ENCODE assay signal across 10 cellular contexts in genomic region chr1:205939690-205940330, GRCh38. TPM values are rescaled to one million over a fixed set of nuclear protein-coding genes. Genes with fewer than 3 reads are reported as not detected.
A peak's percentile ranks its signal among the peaks of the same experiment; 100 is the strongest.
DNase-seq lines count a peak whose midpoint lies in the region; ATAC-seq and TF ChIP-seq lines count a peak whose summit lies in the region.
"Had no signal": no experiment of that assay in that cellular context is flagged by ENCODE, and none has a peak within 500 bp of the region (broad histone marks: within the 10 kb centered on the region; RNA-seq: fewer than 3 reads in every experiment).

No MANE protein-coding gene starts in this region.

- H3K27me3 ChIP-seq in heart right ventricle (peaks cover 0 to 42% (median 0%) of the 10 kb centered on the region in 7 donors), right cardiac atrium (ENCODE audit: control insufficient read depth, insufficient read depth) (no peaks in the 10 kb centered on the region), upper lobe of right lung (no peaks in the 10 kb centered on the region), gastrocnemius medialis (peaks cover 0 to 2% (median 0%) of the 10 kb centered on the region in 3 donors)

- no peaks in the 10 kb centered on the region for H3K36me3 ChIP-seq in heart right ventricle
- no peaks in the 10 kb centered on the region for H3K36me3 ChIP-seq in upper lobe of right lung
- no peaks in the 10 kb centered on the region for H3K36me3 ChIP-seq in gastrocnemius medialis

- ATAC-seq in heart right ventricle, result peak in 6 of 8 donors; percentile 37 to 64 (median 49)
- ATAC-seq in right cardiac atrium, result no peak
- peak; percentile 49 for ATAC-seq in upper lobe of right lung
- ATAC-seq in gastrocnemius medialis, result no peak
- ATAC-seq in HG02840 (IDR thresholded peaks at IDR 0.05; ENCODE audit: low FRiP score, unreplicated experiment), result no peak

- 50 to 55% methylated on average over 7 of the region's 7 CpGs for WGBS in heart right ventricle, 2 donors
- WGBS in right cardiac atrium, result 46% methylated on average over 7 of the region's 7 CpGs

- H3K4me1 ChIP-seq in heart right ventricle (peaks cover 0 to 19% (median 0%) of the 10 kb centered on the region in 9 donors), right cardiac atrium (ENCODE audit: control insufficient read depth, insufficient read depth, low read length) (no peaks in the 10 kb centered on the region), upper lobe of right lung (no peaks in the 10 kb centered on the region), gastrocnemius medialis (no peaks in the 10 kb centered on the region)

- intact Hi-C loops in heart right ventricle (cut with DNase I), result no loop called here
- intact Hi-C loops in right cardiac atrium (cut with DNase I), result no loop called here
- intact Hi-C loops in upper lobe of right lung (cut with DNase I), result no loop called here
- intact Hi-C loops in gastrocnemius medialis (cut with DNase I; ENCODE audit: low total_unique reads), result no loop called here

- H3K9me3 ChIP-seq in heart right ventricle (no peaks in the 10 kb centered on the region), right cardiac atrium (ENCODE audit: control insufficient read depth, low read length) (no peaks in the 10 kb centered on the region), upper lobe of right lung (no peaks in the 10 kb centered on the region), gastrocnemius medialis (no peaks in the 10 kb centered on the region)

- TF ChIP-seq CTCF in heart right ventricle (IDR thresholded peaks at IDR 0.05) (peak in 1 of 9 donors; percentile 16), epithelial cell of esophagus (IDR thresholded peaks at IDR 0.05; ENCODE audit: insufficient read depth, low read depth, low read length, missing control alignments) (peak; percentile 22), upper lobe of right lung (IDR thresholded peaks at IDR 0.05) (peak; percentile 12), gastrocnemius medialis (IDR thresholded peaks at IDR 0.05 in 4 of 5, conservative IDR thresholded peaks at IDR 0.05 in 1 of 5) (no peak), GM20000 (IDR thresholded peaks at IDR 0.05; ENCODE audit: extremely low read depth, missing control alignments) (no peak)

- in situ Hi-C loops in gastrocnemius medialis (cut with MboI; ENCODE audit: low sequenced_read_pairs in 4 of 4), result no loop called here

- DNase-seq in heart right ventricle (no peak), right cardiac atrium (no peak), NCI-H510A (lab: John Stamatoyannopoulos, UW) (peak; percentile 90), epithelial cell of esophagus (ENCODE audit: low read depth) (no peak), upper lobe of right lung (peak; percentile 78), gastrocnemius medialis (no peak), GM20000 (ENCODE audit: low spot score) (no peak)
- DNase-seq: activated naive CD8-positive, alpha-beta T cell treated with anti-CD3 and anti-CD28 coated beads, Interleukin-2, amount 10 ng/mL, durations not matched to agents 7 days and 5 days had no signal

- TF ChIP-seq POLR2A in gastrocnemius medialis (IDR thresholded peaks at IDR 0.05), result no peak

- no peak overlapping the region for H3K27ac ChIP-seq in heart right ventricle
- H3K27ac ChIP-seq in right cardiac atrium (ENCODE audit: low read length), result no peak overlapping the region
- peak overlapping the region; percentile 24 for H3K27ac ChIP-seq in upper lobe of right lung
- no peak overlapping the region for H3K27ac ChIP-seq in gastrocnemius medialis

- H3K4me3 ChIP-seq in heart right ventricle (no peak overlapping the region), right cardiac atrium (ENCODE audit: low read length) (no peak overlapping the region), epithelial cell of esophagus (ENCODE audit: low read length) (no peak overlapping the region), upper lobe of right lung (no peak overlapping the region), gastrocnemius medialis (no peak overlapping the region)

RNA-seq across cellular contexts. Expression of gene SLC26A9, which starts 3.4 kb away (rescaled TPM):
- total RNA-seq in heart right ventricle, result 10 to 100 TPM in 8 of 10 donors, 1 to 10 TPM in 2; 8.4 to 41.1 (median 14.4) TPM
- polyA plus RNA-seq in heart right ventricle, result 10 to 100 TPM in 1 of 2 donors, 1 to 10 TPM in 1; 3.3 to 10.7 TPM
- total RNA-seq in right cardiac atrium, result 10 to 100 TPM in 2 of 4 donors, 1 to 10 TPM in 2; 7.4 to 28.7 (median 16.0) TPM
- polyA plus RNA-seq in right cardiac atrium, result 12.6 TPM
- 21.7 TPM for total RNA-seq in upper lobe of right lung
- under 1 TPM; 0.10 to 0.32 (median 0.26) TPM for total RNA-seq in gastrocnemius medialis
- total RNA-seq: activated naive CD8-positive, alpha-beta T cell treated with anti-CD3 and anti-CD28 coated beads, Interleukin-2, amount 10 ng/mL, durations not matched to agents 7 days and 5 days; liver had no signal
- polyA plus RNA-seq: liver had no signal

Comparison
In these comparisons a context has a peak if more than half of its experiments do, and no peak if none do; other contexts are left out.
1. ATAC-seq: peak in heart right ventricle (6 of 8) and upper lobe of right lung (single experiment); none in right cardiac atrium (0 of 2), gastrocnemius medialis (0 of 2) and HG02840 (single experiment).
2. DNase-seq: peak in NCI-H510A (single experiment) and upper lobe of right lung (single experiment); none in heart right ventricle (0 of 2), right cardiac atrium (0 of 3), epithelial cell of esophagus (single experiment), gastrocnemius medialis (0 of 2) and GM20000 (single experiment).
3. CTCF ChIP-seq: peak in epithelial cell of esophagus (single experiment) and upper lobe of right lung (single experiment); none in gastrocnemius medialis (0 of 5) and GM20000 (single experiment).
4. RNA of gene SLC26A9, which starts 3.4 kb away (total RNA-seq): 7.4 to 28.7 TPM in right cardiac atrium, 21.7 TPM in upper lobe of right lung (single experiment) and 8.4 to 41.1 TPM in heart right ventricle; 0.10 to 0.32 TPM in gastrocnemius medialis; every median in the first group is over 4 times any median in the second.